24 cellular contexts compared by ENCODE assay signal in genomic region chr7:1257863-1258262, GRCh38. TPM values are rescaled to one million over a fixed set of nuclear protein-coding genes. Genes with fewer than 3 reads are reported as not detected.
"Had no signal": no experiment of that assay in that cellular context is flagged by ENCODE, and none has a peak within 500 bp of the region (broad histone marks: within the 10 kb centered on the region; RNA-seq: fewer than 3 reads in every experiment).

No MANE protein-coding gene starts in this region.

- H3K9me3 ChIP-seq: SJSA1 had no signal

- ATAC-seq: K562 had no signal

- H3K4me3 ChIP-seq: K562, SJSA1, SK-N-MC had no signal

- H3K4me2 ChIP-seq: KMS-11 had no signal

- H3K4me1 ChIP-seq: SJSA1 had no signal

- FAIRE-seq: K562, RCC 7860 had no signal

- DNase-seq: Kasumi-1, MM.1S, NCI-H1092 treated with DMSO at 0.1 percent for 48 hours, NCI-H1436, NCI-H187, NCI-H2029, NCI-H2081 treated with DMSO at 0.1 percent for 48 hours, NCI-H2171, NCI-H226, NCI-H446, NCI-H510A, NCI-H524 treated with DMSO at 0.1 percent for 48 hours, NCI-H69, NCI-H774, SIG-M5 had no signal

- H3K36me3 ChIP-seq: SJSA1 had no signal

- H3K27ac ChIP-seq: KMS-11, RWPE1, SJSA1, SK-N-MC had no signal

- H3K9ac ChIP-seq: KMS-11 had no signal

RNA-seq across cellular contexts. Expression of gene UNCX, which starts 25.2 kb away (rescaled TPM):
- total RNA-seq: HT1080, K562, M059J, SJSA1 had no signal
- polyA plus RNA-seq: IgD-negative memory B cell, K562 had no signal
